Comparison of ENCODE assay signal across 2 cellular contexts in genomic region chr18:7139409-7139808, GRCh38.
A peak's percentile ranks its signal among the peaks of the same experiment; 100 is the strongest.
TF ChIP-seq lines count a peak whose summit lies in the region.

No MANE protein-coding gene starts in this region.

TF ChIP-seq in IMR-90, 13 proteins besides CTCF, POLR2A, EP300 and RAD21:
- peak; percentile 60 for TF ChIP-seq CEBPB (IDR thresholded peaks at IDR 0.05; ENCODE audit: low read depth, low read length)
- no peak for TF ChIP-seq FOS (IDR thresholded peaks at IDR 0.05; ENCODE audit: low read depth, low read length)

TF ChIP-seq in K562, 482 proteins besides CTCF, POLR2A, EP300 and RAD21:
- TF ChIP-seq MTF1 (CRISPR knock-in tag; IDR thresholded peaks at IDR 0.05; ENCODE audit: borderline replicate concordance) (no peak), ZNF174 (CRISPR knock-in tag; IDR thresholded peaks at IDR 0.05) (no peak), ZNF561 (CRISPR knock-in tag; conservative IDR thresholded peaks at IDR 0.05) (no peak), RFX1 (IDR thresholded peaks at IDR 0.05) (no peak), CEBPB (tag; IDR thresholded peaks at IDR 0.05) (peak; percentile 75), CEBPG (CRISPR knock-in tag; IDR thresholded peaks at IDR 0.05) (no peak), CEBPG (tag; conservative IDR thresholded peaks at IDR 0.05 in 1 of 2, IDR thresholded peaks at IDR 0.05 in 1 of 2) (0 out of 4 replicates have a peak, but pooled peaks of 1 of the 2 experiments have one; percentile 30), U2AF2 (optimal IDR thresholded peaks at IDR 0.05; ENCODE audit: low read depth, low read length) (no peak), KHSRP (IDR thresholded peaks at IDR 0.05) (no peak), PKNOX1 (IDR thresholded peaks at IDR 0.05) (no peak), ZBTB8A (IDR thresholded peaks at IDR 0.05; ENCODE audit: partially characterized antibody) (no peak), ZNF764 (CRISPR knock-in tag; IDR thresholded peaks at IDR 0.05; ENCODE audit: low read depth) (no peak), RBM39 (optimal IDR thresholded peaks at IDR 0.05; ENCODE audit: low read depth, low read length) (no peak), ETV5 (CRISPR knock-in tag; IDR thresholded peaks at IDR 0.05; ENCODE audit: low read depth) (no peak), ZKSCAN1 (IDR thresholded peaks at IDR 0.05; ENCODE audit: low read depth, low read length) (no peak), ZNF217 (CRISPR knock-in tag; IDR thresholded peaks at IDR 0.05) (no peak), EZH2 (IDR thresholded peaks at IDR 0.05; ENCODE audit: borderline replicate concordance, low read depth, low read length) (no peak), NFIX (CRISPR knock-in tag; IDR thresholded peaks at IDR 0.05; ENCODE audit: low read depth) (no peak)
- TF ChIP-seq, protein P1, sequence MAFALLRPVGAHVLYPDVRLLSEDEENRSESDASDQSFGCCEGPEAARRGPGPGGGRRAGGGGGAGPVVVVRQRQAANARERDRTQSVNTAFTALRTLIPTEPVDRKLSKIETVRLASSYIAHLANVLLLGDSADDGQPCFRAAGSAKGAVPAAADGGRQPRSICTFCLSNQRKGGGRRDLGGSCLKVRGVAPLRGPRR (CRISPR knock-in tag; IDR thresholded peaks at IDR 0.05): no peak
